8 cellular contexts compared by ENCODE assay signal in genomic region chr2:216339456-216340279, GRCh38. TPM values are rescaled to one million over a fixed set of nuclear protein-coding genes. Genes with fewer than 3 reads are reported as not detected.
DNase-seq lines count a peak whose midpoint lies in the region; ATAC-seq and TF ChIP-seq lines count a peak whose summit lies in the region.

No MANE protein-coding gene starts in this region.

- DNase-seq in SJCRH30 (peak; percentile 55 to 74), left cardiac atrium (peak; percentile 29), thoracic aorta (ENCODE audit: low spot score) (no peak), HK-2 (ENCODE audit: unreplicated experiment) (no peak), NAMALWA (ENCODE audit: low spot score) (no peak)

- H3K4me3 ChIP-seq in KMS-11 (IDR thresholded peaks at IDR 0.05; ENCODE audit: insufficient read depth, low read depth, low read length) (no peak overlapping the region), SJCRH30 (peak overlapping the region; percentile 25), thoracic aorta (peak overlapping the region; percentile 32)

- ATAC-seq in left cardiac atrium (peak; percentile 74 to 83), thoracic aorta (ENCODE audit: insufficient number of reproducible peaks, low FRiP score, low read depth) (no peak), GM18858 (IDR thresholded peaks at IDR 0.05; ENCODE audit: unreplicated experiment) (no peak), HG02623 (IDR thresholded peaks at IDR 0.05; ENCODE audit: unreplicated experiment) (no peak)

- intact Hi-C loops in left cardiac atrium (cut with DNase I) = no loop called here

- H3K27ac ChIP-seq in KMS-11 (no peak overlapping the region), SJCRH30 (no peak overlapping the region), thoracic aorta (peak overlapping the region; percentile 56)

- peak overlapping the region; percentile 6; the same call in 1 of the 2 replicates for H2AFZ ChIP-seq in KMS-11 (ENCODE audit: low read depth)

- H3K4me1 ChIP-seq in KMS-11 (ENCODE audit: low read depth, poor library complexity, severe bottlenecking) (no peaks in the 10 kb centered on the region), SJCRH30 (peaks cover 5% of the 10 kb centered on the region), thoracic aorta (ENCODE audit: control insufficient read depth in 1 of 2, low read depth in 2 of 2) (peaks cover 15 to 25% of the 10 kb centered on the region in 2 donors)

- no peak overlapping the region for H3K4me2 ChIP-seq in KMS-11

- H3K36me3 ChIP-seq in KMS-11 (ENCODE audit: insufficient read depth) (no peaks in the 10 kb centered on the region), SJCRH30 (no peaks in the 10 kb centered on the region), thoracic aorta (no peaks in the 10 kb centered on the region)

- H4K20me1 ChIP-seq in KMS-11 (ENCODE audit: insufficient read depth) = no peaks in the 10 kb centered on the region

- TF ChIP-seq CTCF in KMS-11 (conservative IDR thresholded peaks at IDR 0.05; ENCODE audit: low read depth, low read length) (no peak), thoracic aorta (IDR thresholded peaks at IDR 0.05) (no peak)

- H3K9me3 ChIP-seq in SJCRH30 (replicated peaks) (no peaks in the 10 kb centered on the region), thoracic aorta (no peaks in the 10 kb centered on the region)

- H3K9ac ChIP-seq in KMS-11 = no peak overlapping the region

- H3K27me3 ChIP-seq in KMS-11 (ENCODE audit: insufficient read depth, low read depth) (no peaks in the 10 kb centered on the region), SJCRH30 (no peaks in the 10 kb centered on the region), thoracic aorta (replicated peaks; ENCODE audit: insufficient read depth) (no peaks in the 10 kb centered on the region)

- H3K79me2 ChIP-seq in KMS-11 (ENCODE audit: insufficient read depth, low read depth) = no peaks in the 10 kb centered on the region

RNA-seq across cellular contexts. Expression of gene MARCHF4, which starts 32.6 kb away (rescaled TPM):
- total RNA-seq in SJCRH30 (2014; rRNA removed; shearing (Covaris generic)) = not detected in 2 replicates
- total RNA-seq in left cardiac atrium (under 1 TPM in 1 of 2 donors, not detected in 1; 0.34 TPM), thoracic aorta (under 1 TPM in 1 of 2 donors, not detected in 1; 0.14 TPM)

Comparison
In these comparisons a context has a peak if more than half of its experiments do, and no peak if none do; other contexts are left out.
1. H3K27ac ChIP-seq: peak in thoracic aorta (2 of 2); none in KMS-11 (single experiment) and SJCRH30 (single experiment).
2. DNase-seq: peak in SJCRH30 (2 of 2) and left cardiac atrium (single experiment); none in thoracic aorta (single experiment), HK-2 (single experiment) and NAMALWA (single experiment).
3. ATAC-seq: peak in left cardiac atrium (2 of 2); none in thoracic aorta (single experiment), GM18858 (single experiment) and HG02623 (single experiment).